ENCODE assay signal across 7 cellular contexts in genomic region chr22:29313126-29314071, GRCh38. TPM values are rescaled to one million over a fixed set of nuclear protein-coding genes. Genes with fewer than 3 reads are reported as not detected.
DNase-seq lines count a peak whose midpoint lies in the region; ATAC-seq and TF ChIP-seq lines count a peak whose summit lies in the region.

No MANE protein-coding gene starts in this region.

- H3K27me3 Mint-ChIP-seq in activated naive CD8-positive, alpha-beta T cell treated with anti-CD3 and anti-CD28 coated beads for 36 hours, result peaks cover 47% of the 10 kb centered on the region

- H3K4me2 ChIP-seq in HCT116 (ENCODE audit: low read length), result no peak overlapping the region

- 25 to 36% (median 27%) methylated on average over 41 to 80 of the region's 80 CpGs for WGBS in spleen, 5 donors

- H3K27ac Mint-ChIP-seq in activated naive CD8-positive, alpha-beta T cell treated with anti-CD3 and anti-CD28 coated beads for 36 hours, result no peak overlapping the region

- no peaks in the 10 kb centered on the region for H4K20me1 ChIP-seq in HCT116 (ENCODE audit: insufficient read depth)

- H3K4me3 ChIP-seq in HCT116 (replicated peaks in 1 of 2; ENCODE audit: low read depth in 1 of 2, low read length in 2 of 2), result no peak overlapping the region
- peak overlapping the region in 1 of 8 donors; percentile 67 for H3K4me3 ChIP-seq in spleen

- no peak overlapping the region for H3K4me3 Mint-ChIP-seq in activated naive CD8-positive, alpha-beta T cell treated with anti-CD3 and anti-CD28 coated beads for 36 hours

- POLR2A ChIA-PET in HCT116 (lab: Charles Lee), result no interaction called here

- BruUV-seq in HCT116 (replicated peaks; lab: Mats Ljungman, UMichigan), result no TSS peak

- H3K9me3 ChIP-seq in HCT116 (ENCODE audit: control insufficient read depth in 1 of 2, insufficient read depth in 1 of 2, low read depth in 1 of 2, low read length in 2 of 2) (no peaks in the 10 kb centered on the region), spleen (no peaks in the 10 kb centered on the region)

- H3K4me1 Mint-ChIP-seq in activated naive CD8-positive, alpha-beta T cell treated with anti-CD3 and anti-CD28 coated beads for 36 hours, result peaks cover 25% of the 10 kb centered on the region

- TF ChIP-seq CTCF in HCT116 (IDR thresholded peaks at IDR 0.05 in 2 of 3, conservative IDR thresholded peaks at IDR 0.05 in 1 of 3; ENCODE audit: borderline replicate concordance in 1 of 3, insufficient read depth in 1 of 3, low read depth in 2 of 3, low read length in 2 of 3) (peak in 2 of 3 experiments; percentile 74 to 89; a peak in 4 of 6 replicates), spleen (IDR thresholded peaks at IDR 0.05 in 8 of 11, conservative IDR thresholded peaks at IDR 0.05 in 3 of 11) (peak in 9 of 11 experiments; percentile 19 to 75 (median 58))

- RAD21 ChIA-PET in HCT116 (lab: Charles Lee; ENCODE audit: low non-redundant PET in 1 of 2, low total read pairs in 2 of 2, uncharacterized antibody in 2 of 2, unreplicated experiment in 2 of 2), result no interaction called here

- no peaks in the 10 kb centered on the region for H3K79me2 ChIP-seq in HCT116 (ENCODE audit: insufficient read depth, low read length)

- CTCF ChIA-PET in HCT116 (lab: Charles Lee), result interaction anchor here (1.1 to 1.3 kb wide), 2 partner anchors 11 to 12 kb away, joined by 3 to 7 read pairs; no protein-coding TSS in a partner anchor

- DNase-seq in HCT116 (ENCODE audit: low read depth, low spot score) (peak; percentile 34), left ventricle myocardium superior (peak; percentile 67), spleen (peak; percentile 75), UCSD-AML1 (lab: John Stamatoyannopoulos, UW; ENCODE audit: unreplicated experiment) (no peak)
- peak; percentile 60 for DNase-seq in activated naive CD8-positive, alpha-beta T cell treated with anti-CD3 and anti-CD28 coated beads for 36 hours

- peak; percentile 42 for ATAC-seq in HCT116
- ATAC-seq in left ventricle myocardium superior, result peak; percentile 2
- no peak for ATAC-seq in GM21825 (IDR thresholded peaks at IDR 0.05; ENCODE audit: unreplicated experiment)
- ATAC-seq in HG03108 (IDR thresholded peaks at IDR 0.05; ENCODE audit: unreplicated experiment), result no peak

- no peaks in the 10 kb centered on the region for H3K9me3 Mint-ChIP-seq in activated naive CD8-positive, alpha-beta T cell treated with anti-CD3 and anti-CD28 coated beads for 36 hours

- no peak overlapping the region for H2AFZ ChIP-seq in HCT116 (ENCODE audit: low read depth, low read length, poor library complexity, severe bottlenecking)

- H3K4me1 ChIP-seq in HCT116 (ENCODE audit: control insufficient read depth in 1 of 2, insufficient read depth in 2 of 2, low read length in 2 of 2) (peaks cover 22 to 35% of the 10 kb centered on the region in 2 experiments), spleen (peaks cover 28 to 79% (median 65%) of the 10 kb centered on the region in 6 donors)

- H3K36me3 ChIP-seq in HCT116 (ENCODE audit: control insufficient read depth in 1 of 2, insufficient read depth in 2 of 2, low read length in 2 of 2) (no peaks in the 10 kb centered on the region), spleen (peaks cover 0 to 10% (median 0%) of the 10 kb centered on the region in 6 donors)

- H3K9ac ChIP-seq in HCT116 (ENCODE audit: low read length), result no peak overlapping the region

- H3K9me2 ChIP-seq in HCT116 (ENCODE audit: insufficient read depth), result no peaks in the 10 kb centered on the region

- H3K27ac ChIP-seq in HCT116 (ENCODE audit: low read depth, low read length) (no peak overlapping the region), spleen (no peak overlapping the region)

- no peaks in the 10 kb centered on the region for H3K36me3 Mint-ChIP-seq in activated naive CD8-positive, alpha-beta T cell treated with anti-CD3 and anti-CD28 coated beads for 36 hours

- H3K27me3 ChIP-seq in HCT116 (ENCODE audit: insufficient read depth, low read length), result no peaks in the 10 kb centered on the region
- peaks cover 0 to 69% (median 50%) of the 10 kb centered on the region in 7 donors for H3K27me3 ChIP-seq in spleen (replicated peaks in 1 of 7)

- TF ChIP-seq POLR2A in HCT116 (IDR thresholded peaks at IDR 0.05; ENCODE audit: borderline replicate concordance, extremely low read depth, insufficient read depth, insufficient read length) (no peak), spleen (IDR thresholded peaks at IDR 0.05) (no peak)

- no peak for TF ChIP-seq RAD21 in HCT116 (IDR thresholded peaks at IDR 0.05; ENCODE audit: low read depth)

- intact Hi-C loops in HCT116 (cut with micrococcal nuclease) (no loop called here), left ventricle myocardium superior (cut with micrococcal nuclease) (no loop called here), spleen (cut with DNase I; ENCODE audit: low total_unique reads) (no loop called here)

TF ChIP-seq in HCT116, 20 proteins besides CTCF, POLR2A, EP300 and RAD21:
- TF ChIP-seq SRF (IDR thresholded peaks at IDR 0.05; ENCODE audit: low read depth), result no peak
- TF ChIP-seq CEBPB (IDR thresholded peaks at IDR 0.05; ENCODE audit: low read depth), result no peak
- no peak for TF ChIP-seq EZH2 (IDR thresholded peaks at IDR 0.05)
- TF ChIP-seq CBX3 (IDR thresholded peaks at IDR 0.05; ENCODE audit: low read depth), result no peak
- TF ChIP-seq SIN3A (IDR thresholded peaks at IDR 0.05; ENCODE audit: low read depth), result no peak
- TF ChIP-seq, protein P1, sequence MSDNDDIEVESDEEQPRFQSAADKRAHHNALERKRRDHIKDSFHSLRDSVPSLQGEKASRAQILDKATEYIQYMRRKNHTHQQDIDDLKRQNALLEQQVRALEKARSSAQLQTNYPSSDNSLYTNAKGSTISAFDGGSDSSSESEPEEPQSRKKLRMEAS (IDR thresholded peaks at IDR 0.05), result no peak
- TF ChIP-seq TCF7L2 (IDR thresholded peaks at IDR 0.05; ENCODE audit: borderline replicate concordance, extremely low read depth, insufficient read depth, insufficient read length), result no peak

RNA-seq across cellular contexts. Expression of gene RASL10A, which starts 2.1 kb away (rescaled TPM):
- total RNA-seq in HCT116 (2021; ENCODE audit: unreplicated experiment) (0.96 TPM), left ventricle myocardium superior (1.2 TPM), spleen (1 to 10 TPM in 5 of 7 donors, under 1 TPM in 2; 0.54 to 4.6 (median 2.0) TPM)
- polyA plus RNA-seq in HCT116 (2012), result 0.70 and 0.73 TPM in 2 replicates
- total RNA-seq in activated naive CD8-positive, alpha-beta T cell treated with anti-CD3 and anti-CD28 coated beads for 36 hours, result under 1 TPM in 1 of 2 experiments, not detected in 1; 0.58 TPM
- polyA plus RNA-seq in spleen, result 1 to 10 TPM; 1.8 to 6.1 (median 2.9) TPM

RNA-seq across cellular contexts. Expression of gene GAS2L1, which starts 6.9 kb away (rescaled TPM):
- total RNA-seq in HCT116 (2021; ENCODE audit: unreplicated experiment), result 29.4 TPM
- 21.6 and 22.7 TPM in 2 replicates for polyA plus RNA-seq in HCT116 (2012)
- 1 to 10 TPM; 1.1 to 1.4 TPM for total RNA-seq in activated naive CD8-positive, alpha-beta T cell treated with anti-CD3 and anti-CD28 coated beads for 36 hours
- 23.2 TPM for total RNA-seq in left ventricle myocardium superior
- 10 to 100 TPM; 13.8 to 41.5 (median 35.4) TPM for total RNA-seq in spleen
- 10 to 100 TPM in 1 of 3 donors, 1 to 10 TPM in 2; 7.0 to 21.7 (median 8.5) TPM for polyA plus RNA-seq in spleen

RNA-seq across cellular contexts. Expression of gene EWSR1, which starts 45.3 kb away (rescaled TPM):
- total RNA-seq in HCT116 (2021; ENCODE audit: unreplicated experiment) (335 TPM), left ventricle myocardium superior (121 TPM), spleen (100 to 1,000 TPM; 181 to 282 (median 266) TPM)
- 335 and 364 TPM in 2 replicates for polyA plus RNA-seq in HCT116 (2012)
- total RNA-seq in activated naive CD8-positive, alpha-beta T cell treated with anti-CD3 and anti-CD28 coated beads for 36 hours, result 100 to 1,000 TPM; 369 to 377 TPM
- polyA plus RNA-seq in spleen, result 100 to 1,000 TPM; 127 to 207 (median 204) TPM

RNA-seq across cellular contexts. Expression of gene RHBDD3, which starts 45.6 kb away (rescaled TPM):
- total RNA-seq in HCT116 (2021; ENCODE audit: unreplicated experiment), result 30.2 TPM
- polyA plus RNA-seq in HCT116 (2012), result 17.0 and 17.4 TPM in 2 replicates
- 10 to 100 TPM; 32.4 to 33.1 TPM for total RNA-seq in activated naive CD8-positive, alpha-beta T cell treated with anti-CD3 and anti-CD28 coated beads for 36 hours
- total RNA-seq in left ventricle myocardium superior, result 16.6 TPM
- 10 to 100 TPM; 17.6 to 45.8 (median 24.7) TPM for total RNA-seq in spleen
- 10 to 100 TPM; 16.3 to 36.5 (median 23.9) TPM for polyA plus RNA-seq in spleen

Comparison
In these comparisons a context has a peak if more than half of its experiments do, and no peak if none do; other contexts are left out.
1. ATAC-seq: peak in HCT116 (single experiment) and left ventricle myocardium superior (single experiment); none in GM21825 (single experiment) and HG03108 (single experiment).
2. RNA of gene GAS2L1, which starts 6.9 kb away (total RNA-seq): 13.8 to 41.5 TPM in spleen, 29.4 TPM in HCT116 (single experiment) and 23.2 TPM in left ventricle myocardium superior (single experiment); 1.1 to 1.4 TPM in activated naive CD8-positive, alpha-beta T cell treated with anti-CD3 and anti-CD28 coated beads for 36 hours; every median in the first group is over 4 times any median in the second.